In the genomic region with DNA sequence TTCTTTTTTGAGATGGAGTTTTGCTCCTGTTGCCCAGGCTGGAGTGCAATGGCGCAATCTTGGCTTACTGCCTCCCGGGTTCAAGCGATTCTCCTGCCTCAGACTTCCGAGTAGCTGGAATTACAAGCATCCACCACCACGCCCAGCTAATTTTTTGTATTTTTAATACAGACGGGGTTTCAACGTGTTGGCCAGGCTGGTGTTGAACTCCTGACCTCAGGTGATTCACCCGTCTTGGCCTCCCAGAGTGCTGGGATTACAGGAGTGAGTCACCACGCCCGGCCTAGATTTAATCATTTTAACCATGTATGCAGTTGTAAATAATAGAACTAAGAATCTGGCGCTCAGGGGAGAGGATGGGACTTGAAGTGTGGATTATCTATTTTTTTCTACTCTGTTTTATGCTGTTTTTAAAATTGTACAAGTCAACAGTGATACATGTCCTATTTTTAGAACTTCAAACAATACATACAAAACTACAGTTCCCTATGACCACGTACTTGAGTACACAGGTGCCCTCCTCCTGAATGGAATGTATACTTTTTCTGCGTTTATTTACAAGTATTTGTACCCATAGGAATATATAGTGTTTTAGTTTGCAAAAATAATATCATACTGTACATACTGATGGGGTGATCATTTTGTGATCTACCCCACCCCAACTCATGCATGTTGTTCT, we compare ENCODE assay signal across 8 cellular contexts. TPM values are rescaled to one million over a fixed set of nuclear protein-coding genes. Genes with fewer than 3 reads are reported as not detected.
DNase-seq lines count a peak whose midpoint lies in the region; ATAC-seq and TF ChIP-seq lines count a peak whose summit lies in the region.

No MANE protein-coding gene starts in this region.

- DNase-seq in Caki2 (ENCODE audit: low read depth) = peak; percentile 97
- DNase-seq in NCI-H226 = peak; percentile 95
- DNase-seq in brain microvascular endothelial cell = peak; percentile 94
- DNase-seq in omental fat pad (ENCODE audit: low spot score) = peak; percentile 41
- no peak for DNase-seq in activated T-helper 1 cell treated with anti-CD3 and anti-CD28 coated beads, Interleukin-12 subunit alpha, Interleukin-12 subunit beta, Interleukin-2, Interleukin-4 antibody, amounts not matched to agents 30 ng/mL and 10 ng/mL and 1 ng/mL, durations not matched to agents 14 hours and 24 hours and 36 hours (ENCODE audit: low spot score)

- H3K27me3 ChIP-seq in brain microvascular endothelial cell (replicated peaks) = no peaks in the 10 kb centered on the region

- no peak overlapping the region for H3K4me3 ChIP-seq in brain microvascular endothelial cell (ENCODE audit: low read depth, low read length)

- H3K27me3 Mint-ChIP-seq in activated T-helper 1 cell treated with anti-CD3 and anti-CD28 coated beads, Interleukin-12 subunit alpha, Interleukin-12 subunit beta, Interleukin-2, Interleukin-4 antibody, amounts not matched to agents 30 ng/mL and 10 ng/mL and 1 ng/mL, durations not matched to agents 14 hours and 24 hours and 36 hours (ENCODE audit: insufficient read depth) = no peaks in the 10 kb centered on the region

- no peak overlapping the region for H3K27ac Mint-ChIP-seq in activated T-helper 1 cell treated with anti-CD3 and anti-CD28 coated beads, Interleukin-12 subunit alpha, Interleukin-12 subunit beta, Interleukin-2, Interleukin-4 antibody, amounts not matched to agents 30 ng/mL and 10 ng/mL and 1 ng/mL, durations not matched to agents 14 hours and 24 hours and 36 hours

- peaks cover 21% of the 10 kb centered on the region for H3K36me3 Mint-ChIP-seq in activated T-helper 1 cell treated with anti-CD3 and anti-CD28 coated beads, Interleukin-12 subunit alpha, Interleukin-12 subunit beta, Interleukin-2, Interleukin-4 antibody, amounts not matched to agents 30 ng/mL and 10 ng/mL and 1 ng/mL, durations not matched to agents 14 hours and 24 hours and 36 hours (ENCODE audit: low read depth)

- TF ChIP-seq CTCF in brain microvascular endothelial cell (IDR thresholded peaks at IDR 0.05; ENCODE audit: low read depth, low read length, missing control alignments) (no peak), omental fat pad (IDR thresholded peaks at IDR 0.05) (no peak)

- ATAC-seq in omental fat pad (ENCODE audit: low FRiP score) (peak; percentile 89), HG03342 (IDR thresholded peaks at IDR 0.05; ENCODE audit: unreplicated experiment) (no peak), HG03378 (IDR thresholded peaks at IDR 0.05; ENCODE audit: unreplicated experiment) (no peak), HG03280 (IDR thresholded peaks at IDR 0.05; ENCODE audit: unreplicated experiment) (no peak)

- H3K36me3 ChIP-seq in brain microvascular endothelial cell (replicated peaks) = peaks cover 38% of the 10 kb centered on the region

- intact Hi-C loops in activated T-helper 1 cell treated with anti-CD3 and anti-CD28 coated beads, Interleukin-12 subunit alpha, Interleukin-12 subunit beta, Interleukin-2, Interleukin-4 antibody, amounts not matched to agents 30 ng/mL and 10 ng/mL and 1 ng/mL, durations not matched to agents 14 hours and 24 hours and 36 hours (cut with micrococcal nuclease) = no loop called here

- H3K27ac ChIP-seq in brain microvascular endothelial cell = peak overlapping the region; percentile 66

- in situ Hi-C loops in Caki2 (cut with HindIII; ENCODE audit: low pct_unique_long_range_greater_than_20kb, low sequenced_read_pairs) = no loop called here
- in situ Hi-C loops in brain microvascular endothelial cell (cut with HindIII; ENCODE audit: low pct_ligation_motif_present, low sequenced_read_pairs) = no loop called here

- no peak overlapping the region for H3K4me3 Mint-ChIP-seq in activated T-helper 1 cell treated with anti-CD3 and anti-CD28 coated beads, Interleukin-12 subunit alpha, Interleukin-12 subunit beta, Interleukin-2, Interleukin-4 antibody, amounts not matched to agents 30 ng/mL and 10 ng/mL and 1 ng/mL, durations not matched to agents 14 hours and 24 hours and 36 hours

- no peaks in the 10 kb centered on the region for H3K9me3 Mint-ChIP-seq in activated T-helper 1 cell treated with anti-CD3 and anti-CD28 coated beads, Interleukin-12 subunit alpha, Interleukin-12 subunit beta, Interleukin-2, Interleukin-4 antibody, amounts not matched to agents 30 ng/mL and 10 ng/mL and 1 ng/mL, durations not matched to agents 14 hours and 24 hours and 36 hours

- peaks cover 25% of the 10 kb centered on the region for H3K4me1 Mint-ChIP-seq in activated T-helper 1 cell treated with anti-CD3 and anti-CD28 coated beads, Interleukin-12 subunit alpha, Interleukin-12 subunit beta, Interleukin-2, Interleukin-4 antibody, amounts not matched to agents 30 ng/mL and 10 ng/mL and 1 ng/mL, durations not matched to agents 14 hours and 24 hours and 36 hours (ENCODE audit: low read depth)

RNA-seq across cellular contexts. Expression of gene ITCH, which starts 27.8 kb away (rescaled TPM):
- 44.3 and 50.8 TPM in 2 replicates for total RNA-seq in Caki2 (2014; rRNA removed; shearing (Covaris generic); ENCODE audit: low replicate concordance)
- 10 to 100 TPM; 50.3 to 67.6 (median 55.2) TPM for total RNA-seq in omental fat pad
- 55.6 and 66.4 TPM in 2 replicates for total RNA-seq in activated T-helper 1 cell treated with anti-CD3 and anti-CD28 coated beads, Interleukin-12 subunit alpha, Interleukin-12 subunit beta, Interleukin-2, Interleukin-4 antibody, amounts not matched to agents 30 ng/mL and 10 ng/mL and 1 ng/mL, durations not matched to agents 14 hours and 24 hours and 36 hours
